ENCODE assay signal across 31 cellular contexts in the genomic region with DNA sequence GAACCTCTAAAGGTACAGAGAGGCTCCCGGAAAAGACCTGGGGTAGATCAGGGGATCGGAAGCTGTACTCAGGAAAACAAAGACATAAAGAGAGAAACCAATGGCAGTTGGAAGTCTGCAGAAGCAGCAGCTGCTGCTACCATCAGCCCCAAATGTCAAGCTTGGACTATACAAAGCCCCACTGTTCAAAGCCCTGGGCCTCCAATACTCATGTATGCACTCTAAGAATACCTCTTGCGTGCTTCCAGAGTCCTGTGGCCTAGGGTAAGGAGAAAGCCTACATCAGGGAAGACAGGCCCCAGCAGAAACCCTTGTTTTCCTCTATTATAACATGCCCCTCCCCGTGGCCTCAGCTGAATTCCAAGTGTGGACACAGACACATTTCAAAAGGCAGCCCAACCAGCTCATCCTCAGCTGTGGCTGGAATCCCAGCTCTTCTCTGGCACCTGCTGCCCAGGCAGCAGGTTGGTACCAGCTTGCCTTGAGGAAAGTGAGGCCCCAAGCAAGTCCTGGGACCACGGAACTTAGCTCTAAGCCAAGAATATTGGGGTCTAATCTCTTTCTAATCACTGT. TPM values are rescaled to one million over a fixed set of nuclear protein-coding genes. Genes with fewer than 3 reads are reported as not detected.
A peak's percentile ranks its signal among the peaks of the same experiment; 100 is the strongest.
DNase-seq lines count a peak whose midpoint lies in the region; ATAC-seq, FAIRE-seq and TF ChIP-seq lines count a peak whose summit lies in the region.
"Had no signal": no experiment of that assay in that cellular context is flagged by ENCODE, and none has a peak within 500 bp of the region (broad histone marks: within the 10 kb centered on the region; RNA-seq: fewer than 3 reads in every experiment).

No MANE protein-coding gene starts in this region.

- TF ChIP-seq CTCF in HFFc6 (IDR thresholded peaks at IDR 0.05) (no peak), type B pancreatic cell (conservative IDR thresholded peaks at IDR 0.05) (no peak), kidney (IDR thresholded peaks at IDR 0.05; ENCODE audit: borderline replicate concordance, extremely low read depth, insufficient read depth) (no peak)

- no peak overlapping the region for H3K27ac ChIP-seq in kidney (ENCODE audit: low read depth in 2 of 2, low read length in 2 of 2)
- H3K27ac ChIP-seq: 22Rv1, coronary artery, parathyroid adenoma, Peyer's patch had no signal

- H3K9ac ChIP-seq in kidney (ENCODE audit: low read length in 2 of 2): no peak overlapping the region
- H3K9ac ChIP-seq: parathyroid adenoma had no signal

- no peaks in the 10 kb centered on the region for H3K9me3 Mint-ChIP-seq in activated naive CD8-positive, alpha-beta T cell treated with anti-CD3 and anti-CD28 coated beads, Interleukin-2, amount 10 ng/mL, durations not matched to agents 7 days and 5 days
- H3K9me3 Mint-ChIP-seq in activated naive CD8-positive, alpha-beta T cell treated with anti-CD3 and anti-CD28 coated beads, Interleukin-2, amount 50 U/mL, for 24 hours: no peaks in the 10 kb centered on the region
- H3K9me3 Mint-ChIP-seq in dendritic cell treated with granulocyte-macrophage colony-stimulating factor and Interleukin-4, amounts not matched to agents 40 ng/mL and 50 ng/mL, for 4 days: no peaks in the 10 kb centered on the region
- H3K9me3 Mint-ChIP-seq in HFFc6: no peaks in the 10 kb centered on the region
- H3K9me3 Mint-ChIP-seq in type B pancreatic cell: no peaks in the 10 kb centered on the region
- H3K9me3 Mint-ChIP-seq: activated CD4-positive, alpha-beta memory T cell treated with anti-CD3 and anti-CD28 coated beads for 36 hours; activated naive CD4-positive, alpha-beta T cell treated with anti-CD3 and anti-CD28 coated beads for 36 hours; activated T-helper 1 cell treated with anti-CD3 and anti-CD28 coated beads, Interleukin-12 subunit alpha, Interleukin-12 subunit beta, Interleukin-2, Interleukin-4 antibody, amounts not matched to agents 30 ng/mL and 10 ng/mL and 1 ng/mL, durations not matched to agents 14 hours and 24 hours and 36 hours; CD4-positive, alpha-beta memory T cell; natural killer cell had no signal

- no peak overlapping the region for H3K4me3 ChIP-seq in kidney (ENCODE audit: low read length in 2 of 2)
- H3K4me3 ChIP-seq: coronary artery, HAP-1, Peyer's patch had no signal

- H3K9me3 ChIP-seq in kidney (ENCODE audit: control insufficient read depth in 1 of 2, low read length in 2 of 2): no peaks in the 10 kb centered on the region
- H3K9me3 ChIP-seq: HAP-1, Peyer's patch had no signal

- H3K27ac Mint-ChIP-seq in activated naive CD8-positive, alpha-beta T cell treated with anti-CD3 and anti-CD28 coated beads, Interleukin-2, amount 10 ng/mL, durations not matched to agents 7 days and 5 days: peak overlapping the region; percentile 22
- no peak overlapping the region for H3K27ac Mint-ChIP-seq in activated naive CD8-positive, alpha-beta T cell treated with anti-CD3 and anti-CD28 coated beads, Interleukin-2, amount 50 U/mL, for 24 hours
- H3K27ac Mint-ChIP-seq in dendritic cell treated with granulocyte-macrophage colony-stimulating factor and Interleukin-4, amounts not matched to agents 40 ng/mL and 50 ng/mL, for 4 days: peak overlapping the region; percentile 73
- H3K27ac Mint-ChIP-seq in HFFc6 (no peak overlapping the region), type B pancreatic cell (no peak overlapping the region)
- H3K27ac Mint-ChIP-seq: activated CD4-positive, alpha-beta memory T cell treated with anti-CD3 and anti-CD28 coated beads for 36 hours; activated naive CD4-positive, alpha-beta T cell treated with anti-CD3 and anti-CD28 coated beads for 36 hours; activated T-helper 1 cell treated with anti-CD3 and anti-CD28 coated beads, Interleukin-12 subunit alpha, Interleukin-12 subunit beta, Interleukin-2, Interleukin-4 antibody, amounts not matched to agents 30 ng/mL and 10 ng/mL and 1 ng/mL, durations not matched to agents 14 hours and 24 hours and 36 hours; CD4-positive, alpha-beta memory T cell; natural killer cell had no signal

- peaks cover 4% of the 10 kb centered on the region for H3K4me1 Mint-ChIP-seq in activated naive CD8-positive, alpha-beta T cell treated with anti-CD3 and anti-CD28 coated beads, Interleukin-2, amount 10 ng/mL, durations not matched to agents 7 days and 5 days
- peaks cover 3% of the 10 kb centered on the region for H3K4me1 Mint-ChIP-seq in activated naive CD8-positive, alpha-beta T cell treated with anti-CD3 and anti-CD28 coated beads, Interleukin-2, amount 50 U/mL, for 24 hours
- peaks cover 53% of the 10 kb centered on the region for H3K4me1 Mint-ChIP-seq in dendritic cell treated with granulocyte-macrophage colony-stimulating factor and Interleukin-4, amounts not matched to agents 40 ng/mL and 50 ng/mL, for 4 days (ENCODE audit: low read depth)
- H3K4me1 Mint-ChIP-seq in HFFc6 (ENCODE audit: low read depth) (peaks cover 17% of the 10 kb centered on the region), type B pancreatic cell (ENCODE audit: unreplicated experiment) (peaks cover 4% of the 10 kb centered on the region)

- no peaks in the 10 kb centered on the region for H3K36me3 ChIP-seq in kidney (ENCODE audit: control insufficient read depth in 1 of 2, insufficient read depth in 2 of 2, low read length in 2 of 2)
- H3K36me3 ChIP-seq: HAP-1, Peyer's patch had no signal

- peaks cover 0 to 17% of the 10 kb centered on the region in 2 donors for H3K4me1 ChIP-seq in kidney (ENCODE audit: control insufficient read depth in 1 of 2, insufficient read depth in 1 of 2, low read depth in 1 of 2, low read length in 2 of 2)

- DNase-seq in activated naive CD8-positive, alpha-beta T cell treated with anti-CD3 and anti-CD28 coated beads, Interleukin-2, amount 10 ng/mL, durations not matched to agents 7 days and 5 days: no peak
- no peak for DNase-seq in activated naive CD8-positive, alpha-beta T cell treated with anti-CD3 and anti-CD28 coated beads, Interleukin-2, amount 50 U/mL, for 24 hours
- DNase-seq in myocyte (ENCODE audit: low read depth) (peak; percentile 85), HFFc6 (no peak), type B pancreatic cell (ENCODE audit: extremely low spot score, unreplicated experiment) (no peak), kidney (no peak), mucosa of gallbladder (ENCODE audit: low spot score) (no peak)
- DNase-seq: activated CD4-positive, alpha-beta memory T cell treated with anti-CD3 and anti-CD28 coated beads for 36 hours; activated CD8-positive, alpha-beta memory T cell treated with anti-CD3 and anti-CD28 coated beads, Interleukin-2, amount 50 U/mL, for 4 hours; activated naive CD4-positive, alpha-beta T cell treated with anti-CD3 and anti-CD28 coated beads for 36 hours; amniotic stem cell; CD4-positive, alpha-beta memory T cell; foreskin fibroblast; Karpas-422; mesendoderm; natural killer cell; NCI-H1436; NCI-H345; Peyer's patch; right cardiac atrium; SIG-M5; stimulated activated CD4-positive, alpha-beta T cell treated with anti-CD3 and anti-CD28 coated beads, Interleukin-4, amount 100 ng/mL, for 1 hour had no signal

- H3K27me3 Mint-ChIP-seq in activated naive CD8-positive, alpha-beta T cell treated with anti-CD3 and anti-CD28 coated beads, Interleukin-2, amount 10 ng/mL, durations not matched to agents 7 days and 5 days: peaks cover 47% of the 10 kb centered on the region
- peaks cover 33% of the 10 kb centered on the region for H3K27me3 Mint-ChIP-seq in activated naive CD8-positive, alpha-beta T cell treated with anti-CD3 and anti-CD28 coated beads, Interleukin-2, amount 50 U/mL, for 24 hours
- peaks cover 48% of the 10 kb centered on the region for H3K27me3 Mint-ChIP-seq in dendritic cell treated with granulocyte-macrophage colony-stimulating factor and Interleukin-4, amounts not matched to agents 40 ng/mL and 50 ng/mL, for 4 days
- H3K27me3 Mint-ChIP-seq in HFFc6 (ENCODE audit: insufficient read depth) (peaks cover 29% of the 10 kb centered on the region), type B pancreatic cell (peaks cover 71% of the 10 kb centered on the region)

- no peaks in the 10 kb centered on the region for H3K36me3 Mint-ChIP-seq in activated naive CD8-positive, alpha-beta T cell treated with anti-CD3 and anti-CD28 coated beads, Interleukin-2, amount 10 ng/mL, durations not matched to agents 7 days and 5 days
- H3K36me3 Mint-ChIP-seq in activated naive CD8-positive, alpha-beta T cell treated with anti-CD3 and anti-CD28 coated beads, Interleukin-2, amount 50 U/mL, for 24 hours (ENCODE audit: low read depth): no peaks in the 10 kb centered on the region
- H3K36me3 Mint-ChIP-seq in dendritic cell treated with granulocyte-macrophage colony-stimulating factor and Interleukin-4, amounts not matched to agents 40 ng/mL and 50 ng/mL, for 4 days (ENCODE audit: low read depth): no peaks in the 10 kb centered on the region
- H3K36me3 Mint-ChIP-seq in HFFc6 (ENCODE audit: low read depth) (no peaks in the 10 kb centered on the region), type B pancreatic cell (no peaks in the 10 kb centered on the region)
- H3K36me3 Mint-ChIP-seq: activated CD4-positive, alpha-beta memory T cell treated with anti-CD3 and anti-CD28 coated beads for 36 hours; CD4-positive, alpha-beta memory T cell; natural killer cell had no signal

- intact Hi-C loops in dendritic cell treated with granulocyte-macrophage colony-stimulating factor and Interleukin-4, amounts not matched to agents 40 ng/mL and 50 ng/mL, for 4 days (cut with micrococcal nuclease): no loop called here
- intact Hi-C loops in kidney (cut with DNase I): no loop called here

- FAIRE-seq in kidney (lab: Jason Lieb, UNC): no peak
- FAIRE-seq: bronchial epithelial cell, GM12892 had no signal

- no peak for ATAC-seq in activated naive CD8-positive, alpha-beta T cell treated with anti-CD3 and anti-CD28 coated beads, Interleukin-2, amount 10 ng/mL, durations not matched to agents 7 days and 5 days (ENCODE audit: low read depth)
- no peak for ATAC-seq in activated naive CD8-positive, alpha-beta T cell treated with anti-CD3 and anti-CD28 coated beads, Interleukin-2, amount 50 U/mL, for 24 hours
- ATAC-seq: esophagus mucosa, natural killer cell, right cardiac atrium had no signal

- H3K4me3 Mint-ChIP-seq in activated naive CD8-positive, alpha-beta T cell treated with anti-CD3 and anti-CD28 coated beads, Interleukin-2, amount 10 ng/mL, durations not matched to agents 7 days and 5 days: no peak overlapping the region
- no peak overlapping the region for H3K4me3 Mint-ChIP-seq in activated naive CD8-positive, alpha-beta T cell treated with anti-CD3 and anti-CD28 coated beads, Interleukin-2, amount 50 U/mL, for 24 hours
- H3K4me3 Mint-ChIP-seq in dendritic cell treated with granulocyte-macrophage colony-stimulating factor and Interleukin-4, amounts not matched to agents 40 ng/mL and 50 ng/mL, for 4 days: no peak overlapping the region
- H3K4me3 Mint-ChIP-seq in HFFc6: no peak overlapping the region
- H3K4me3 Mint-ChIP-seq in type B pancreatic cell: no peak overlapping the region
- H3K4me3 Mint-ChIP-seq: activated CD4-positive, alpha-beta memory T cell treated with anti-CD3 and anti-CD28 coated beads for 36 hours; activated naive CD4-positive, alpha-beta T cell treated with anti-CD3 and anti-CD28 coated beads for 36 hours; activated T-helper 1 cell treated with anti-CD3 and anti-CD28 coated beads, Interleukin-12 subunit alpha, Interleukin-12 subunit beta, Interleukin-2, Interleukin-4 antibody, amounts not matched to agents 30 ng/mL and 10 ng/mL and 1 ng/mL, durations not matched to agents 14 hours and 24 hours and 36 hours had no signal

- POLR2A ChIA-PET in activated naive CD8-positive, alpha-beta T cell treated with anti-CD3 and anti-CD28 coated beads, Interleukin-2, amount 10 ng/mL, durations not matched to agents 7 days and 5 days (lab: Charles Lee): interaction anchor here (1.0 to 1.1 kb wide), 2 partner anchors 15 to 98 kb away, joined by 3 read pairs; no protein-coding TSS in a partner anchor

RNA-seq across cellular contexts. Expression of a gene that starts 19.3 kb away (rescaled TPM):
- total RNA-seq in activated naive CD8-positive, alpha-beta T cell treated with anti-CD3 and anti-CD28 coated beads, Interleukin-2, amount 10 ng/mL, durations not matched to agents 7 days and 5 days: 10 to 100 TPM; 50.5 to 50.8 TPM
- total RNA-seq in myocyte: 28.4 and 37.4 TPM in 2 replicates
- 10.3 TPM for polyA plus RNA-seq in myocyte (2012)
- 10 to 100 TPM; 25.3 to 32.2 (median 28.2) TPM for total RNA-seq in HFFc6 (2021; fragmentation: NEBNext Ultra II Directional; extraction: Animal tissue kit (Norgen Biotek cat#: 25700))
- total RNA-seq in type B pancreatic cell (ENCODE audit: low replicate concordance): 62.2 and 76.5 TPM in 2 replicates
- total RNA-seq in kidney: 42.9 TPM
- polyA plus RNA-seq in kidney (ENCODE audit: insufficient read depth, low read depth, low replicate concordance): 13.3 TPM
- 44.7 TPM for total RNA-seq in mucosa of gallbladder

RNA-seq across cellular contexts. Expression of a gene that starts 45.5 kb away (rescaled TPM):
- under 1 TPM; 0.47 to 0.60 TPM for total RNA-seq in activated naive CD8-positive, alpha-beta T cell treated with anti-CD3 and anti-CD28 coated beads, Interleukin-2, amount 10 ng/mL, durations not matched to agents 7 days and 5 days
- total RNA-seq in myocyte (not detected in 2 replicates), type B pancreatic cell (ENCODE audit: low replicate concordance) (0.10 TPM in 1 of 2 replicates, not detected in the other), kidney (0.19 TPM), mucosa of gallbladder (0.09 TPM)
- polyA plus RNA-seq in myocyte (2012): not detected
- total RNA-seq in HFFc6 (2021; fragmentation: NEBNext Ultra II Directional; extraction: Animal tissue kit (Norgen Biotek cat#: 25700)): not detected
- not detected for polyA plus RNA-seq in kidney (ENCODE audit: insufficient read depth, low read depth, low replicate concordance)
- total RNA-seq: bronchial epithelial cell, esophagus mucosa had no signal

Comparison
In these comparisons a context has a peak if more than half of its experiments do, and no peak if none do; other contexts are left out.
1. H3K27ac Mint-ChIP-seq: peak in activated naive CD8-positive, alpha-beta T cell treated with anti-CD3 and anti-CD28 coated beads, Interleukin-2, amount 10 ng/mL, durations not matched to agents 7 days and 5 days (single experiment) and dendritic cell treated with granulocyte-macrophage colony-stimulating factor and Interleukin-4, amounts not matched to agents 40 ng/mL and 50 ng/mL, for 4 days (single experiment); none in activated naive CD8-positive, alpha-beta T cell treated with anti-CD3 and anti-CD28 coated beads, Interleukin-2, amount 50 U/mL, for 24 hours (single experiment), HFFc6 (single experiment) and type B pancreatic cell (single experiment).